Comparison of ENCODE assay signal across 1 cellular context in the genomic region with DNA sequence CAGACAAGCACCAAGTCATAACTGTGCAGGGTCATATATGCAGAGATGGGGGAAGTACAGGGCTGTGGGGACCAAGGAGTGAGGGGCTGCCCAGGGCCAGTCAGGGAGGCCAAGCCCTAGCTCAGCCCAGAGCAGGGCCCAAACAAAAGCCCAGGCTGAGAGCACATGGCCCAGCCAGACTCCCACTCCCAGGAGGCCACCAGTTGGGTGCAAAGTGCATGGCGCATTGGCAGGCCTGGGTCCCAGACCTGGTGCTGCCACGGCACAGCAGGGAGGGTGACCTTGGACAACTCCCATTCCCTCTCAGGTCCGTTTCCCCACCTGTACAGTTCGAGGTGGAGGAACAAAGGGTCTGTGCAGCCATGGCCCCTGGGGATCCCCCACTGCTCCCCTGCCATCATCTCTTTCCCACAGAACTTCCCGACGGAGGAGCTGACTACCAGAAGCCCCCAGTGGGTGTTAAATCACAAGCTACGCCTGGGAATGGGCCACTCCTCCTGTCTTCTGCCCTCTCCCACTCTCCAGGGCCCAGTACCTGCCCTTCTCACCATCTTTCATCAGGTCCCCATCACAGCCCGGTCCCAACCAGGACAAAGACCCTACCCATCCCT.
TF ChIP-seq lines count a peak whose summit lies in the region.

No MANE protein-coding gene starts in this region.

TF ChIP-seq in HepG2, 621 proteins besides CTCF, POLR2A, EP300 and RAD21 (continued from another document and continues in another):
- TF ChIP-seq, protein P1, sequence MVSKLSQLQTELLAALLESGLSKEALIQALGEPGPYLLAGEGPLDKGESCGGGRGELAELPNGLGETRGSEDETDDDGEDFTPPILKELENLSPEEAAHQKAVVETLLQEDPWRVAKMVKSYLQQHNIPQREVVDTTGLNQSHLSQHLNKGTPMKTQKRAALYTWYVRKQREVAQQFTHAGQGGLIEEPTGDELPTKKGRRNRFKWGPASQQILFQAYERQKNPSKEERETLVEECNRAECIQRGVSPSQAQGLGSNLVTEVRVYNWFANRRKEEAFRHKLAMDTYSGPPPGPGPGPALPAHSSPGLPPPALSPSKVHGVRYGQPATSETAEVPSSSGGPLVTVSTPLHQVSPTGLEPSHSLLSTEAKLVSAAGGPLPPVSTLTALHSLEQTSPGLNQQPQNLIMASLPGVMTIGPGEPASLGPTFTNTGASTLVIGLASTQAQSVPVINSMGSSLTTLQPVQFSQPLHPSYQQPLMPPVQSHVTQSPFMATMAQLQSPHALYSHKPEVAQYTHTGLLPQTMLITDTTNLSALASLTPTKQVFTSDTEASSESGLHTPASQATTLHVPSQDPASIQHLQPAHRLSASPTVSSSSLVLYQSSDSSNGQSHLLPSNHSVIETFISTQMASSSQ (IDR thresholded peaks at IDR 0.05; ENCODE audit: low read depth) = no peak; the same call in 1 of the 2 replicates
- TF ChIP-seq, protein P1 (CRISPR knock-in tag; IDR thresholded peaks at IDR 0.05; ENCODE audit: borderline replicate concordance) = peak; percentile 58; the same call in 1 of the 2 replicates
- peak; percentile 80; the same call in 1 of the 2 replicates for TF ChIP-seq ZHX1 (CRISPR knock-in tag; IDR thresholded peaks at IDR 0.05; ENCODE audit: low read depth)
- no peak for TF ChIP-seq ZNF33A (CRISPR knock-in tag; IDR thresholded peaks at IDR 0.05; ENCODE audit: borderline replicate concordance)
- TF ChIP-seq XRCC5 (optimal IDR thresholded peaks at IDR 0.05; ENCODE audit: low read length) = peak; percentile 65
- TF ChIP-seq ZNF281 (CRISPR knock-in tag; IDR thresholded peaks at IDR 0.05; ENCODE audit: borderline replicate concordance) = no peak; the same call in 1 of the 2 replicates
- no peak for TF ChIP-seq ZNF256 (CRISPR knock-in tag; conservative IDR thresholded peaks at IDR 0.05)
- peak; percentile 78 for TF ChIP-seq ZFP91 (CRISPR knock-in tag; IDR thresholded peaks at IDR 0.05; ENCODE audit: borderline replicate concordance)
- TF ChIP-seq, protein P2, sequence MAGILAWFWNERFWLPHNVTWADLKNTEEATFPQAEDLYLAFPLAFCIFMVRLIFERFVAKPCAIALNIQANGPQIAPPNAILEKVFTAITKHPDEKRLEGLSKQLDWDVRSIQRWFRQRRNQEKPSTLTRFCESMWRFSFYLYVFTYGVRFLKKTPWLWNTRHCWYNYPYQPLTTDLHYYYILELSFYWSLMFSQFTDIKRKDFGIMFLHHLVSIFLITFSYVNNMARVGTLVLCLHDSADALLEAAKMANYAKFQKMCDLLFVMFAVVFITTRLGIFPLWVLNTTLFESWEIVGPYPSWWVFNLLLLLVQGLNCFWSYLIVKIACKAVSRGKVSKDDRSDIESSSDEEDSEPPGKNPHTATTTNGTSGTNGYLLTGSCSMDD (CRISPR knock-in tag; IDR thresholded peaks at IDR 0.05) = no peak
- TF ChIP-seq ZNF296 (CRISPR knock-in tag; conservative IDR thresholded peaks at IDR 0.05) = peak; percentile 72; the same call in 1 of the 2 replicates
- TF ChIP-seq ZNF883 (CRISPR knock-in tag; IDR thresholded peaks at IDR 0.05; ENCODE audit: not compliant biosample characterization) = no peak
- no peak; the same call in 1 of the 2 replicates for TF ChIP-seq RNF219 (CRISPR knock-in tag; IDR thresholded peaks at IDR 0.05)
- no peak for TF ChIP-seq ZNF773 (CRISPR knock-in tag; IDR thresholded peaks at IDR 0.05; ENCODE audit: borderline replicate concordance)
- peak; percentile 100 for TF ChIP-seq MYC (CRISPR knock-in tag; IDR thresholded peaks at IDR 0.05; ENCODE audit: borderline replicate concordance)
- peak; percentile 64; the same call in 1 of the 2 replicates for TF ChIP-seq GATAD1 (CRISPR knock-in tag; IDR thresholded peaks at IDR 0.05)
- TF ChIP-seq EHMT2 (IDR thresholded peaks at IDR 0.05; ENCODE audit: borderline replicate concordance, low read depth, low read length) = no peak; the same call in 1 of the 2 replicates
- TF ChIP-seq LCORL (IDR thresholded peaks at IDR 0.05) = no peak
- TF ChIP-seq LCORL (CRISPR knock-in tag; IDR thresholded peaks at IDR 0.05) = peak; percentile 91
- TF ChIP-seq, protein P3, sequence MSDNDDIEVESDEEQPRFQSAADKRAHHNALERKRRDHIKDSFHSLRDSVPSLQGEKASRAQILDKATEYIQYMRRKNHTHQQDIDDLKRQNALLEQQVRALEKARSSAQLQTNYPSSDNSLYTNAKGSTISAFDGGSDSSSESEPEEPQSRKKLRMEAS (IDR thresholded peaks at IDR 0.05) = peak; percentile 100
- TF ChIP-seq RARG (CRISPR knock-in tag; IDR thresholded peaks at IDR 0.05; ENCODE audit: low read depth) = no peak
- TF ChIP-seq MZF1 (CRISPR knock-in tag; IDR thresholded peaks at IDR 0.05; ENCODE audit: borderline replicate concordance) = 0 out of 2 replicates have a peak, but pooled peaks have one; percentile 84
- TF ChIP-seq, protein P4, sequence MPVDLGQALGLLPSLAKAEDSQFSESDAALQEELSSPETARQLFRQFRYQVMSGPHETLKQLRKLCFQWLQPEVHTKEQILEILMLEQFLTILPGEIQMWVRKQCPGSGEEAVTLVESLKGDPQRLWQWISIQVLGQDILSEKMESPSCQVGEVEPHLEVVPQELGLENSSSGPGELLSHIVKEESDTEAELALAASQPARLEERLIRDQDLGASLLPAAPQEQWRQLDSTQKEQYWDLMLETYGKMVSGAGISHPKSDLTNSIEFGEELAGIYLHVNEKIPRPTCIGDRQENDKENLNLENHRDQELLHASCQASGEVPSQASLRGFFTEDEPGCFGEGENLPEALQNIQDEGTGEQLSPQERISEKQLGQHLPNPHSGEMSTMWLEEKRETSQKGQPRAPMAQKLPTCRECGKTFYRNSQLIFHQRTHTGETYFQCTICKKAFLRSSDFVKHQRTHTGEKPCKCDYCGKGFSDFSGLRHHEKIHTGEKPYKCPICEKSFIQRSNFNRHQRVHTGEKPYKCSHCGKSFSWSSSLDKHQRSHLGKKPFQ (CRISPR knock-in tag; IDR thresholded peaks at IDR 0.05; ENCODE audit: insufficient replicate concordance) = peak; percentile 76
- peak; percentile 53 for TF ChIP-seq RBM22 (optimal IDR thresholded peaks at IDR 0.05; ENCODE audit: low read length)
- peak; percentile 78 for TF ChIP-seq ELF3 (CRISPR knock-in tag; IDR thresholded peaks at IDR 0.05)
- 0 out of 2 replicates have a peak, but pooled peaks have one; percentile 52 for TF ChIP-seq ZXDC (CRISPR knock-in tag; IDR thresholded peaks at IDR 0.05)
- no peak for TF ChIP-seq MED8 (CRISPR knock-in tag; IDR thresholded peaks at IDR 0.05; ENCODE audit: insufficient replicate concordance)
- TF ChIP-seq, protein P5, sequence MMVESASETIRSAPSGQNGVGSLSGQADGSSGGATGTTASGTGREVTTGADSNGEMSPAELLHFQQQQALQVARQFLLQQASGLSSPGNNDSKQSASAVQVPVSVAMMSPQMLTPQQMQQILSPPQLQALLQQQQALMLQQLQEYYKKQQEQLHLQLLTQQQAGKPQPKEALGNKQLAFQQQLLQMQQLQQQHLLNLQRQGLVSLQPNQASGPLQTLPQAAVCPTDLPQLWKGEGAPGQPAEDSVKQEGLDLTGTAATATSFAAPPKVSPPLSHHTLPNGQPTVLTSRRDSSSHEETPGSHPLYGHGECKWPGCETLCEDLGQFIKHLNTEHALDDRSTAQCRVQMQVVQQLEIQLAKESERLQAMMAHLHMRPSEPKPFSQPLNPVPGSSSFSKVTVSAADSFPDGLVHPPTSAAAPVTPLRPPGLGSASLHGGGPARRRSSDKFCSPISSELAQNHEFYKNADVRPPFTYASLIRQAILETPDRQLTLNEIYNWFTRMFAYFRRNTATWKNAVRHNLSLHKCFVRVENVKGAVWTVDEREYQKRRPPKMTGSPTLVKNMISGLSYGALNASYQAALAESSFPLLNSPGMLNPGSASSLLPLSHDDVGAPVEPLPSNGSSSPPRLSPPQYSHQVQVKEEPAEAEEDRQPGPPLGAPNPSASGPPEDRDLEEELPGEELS (CRISPR knock-in tag; IDR thresholded peaks at IDR 0.05) = no peak; the same call in 1 of the 2 replicates
- TF ChIP-seq GATAD2A (CRISPR knock-in tag; IDR thresholded peaks at IDR 0.05) = peak; percentile 89
